Comparison of ENCODE assay signal across 11 cellular contexts in genomic region chr10:99945286-99945685, GRCh38.
DNase-seq lines count a peak whose midpoint lies in the region; ATAC-seq and TF ChIP-seq lines count a peak whose summit lies in the region.
"Had no signal": no experiment of that assay in that cellular context is flagged by ENCODE, and none has a peak within 500 bp of the region (broad histone marks: within the 10 kb centered on the region; RNA-seq: fewer than 3 reads in every experiment).

No MANE protein-coding gene starts in this region.

- TF ChIP-seq POLR2A in upper lobe of left lung (IDR thresholded peaks at IDR 0.05) = no peak

- H3K27ac Mint-ChIP-seq in activated naive CD4-positive, alpha-beta T cell treated with anti-CD3 and anti-CD28 coated beads, Interleukin-2, amount 50 U/mL, for 72 hours = no peak overlapping the region
- H3K27ac Mint-ChIP-seq: activated CD4-positive, alpha-beta T cell treated with anti-CD3 and anti-CD28 coated beads for 36 hours; activated naive CD8-positive, alpha-beta T cell treated with anti-CD3 and anti-CD28 coated beads, Interleukin-2, amount 10 ng/mL, durations not matched to agents 7 days and 5 days; nephron progenitor cell had no signal

- H3K27ac ChIP-seq in lung (ENCODE audit: low read depth in 1 of 2, low read length in 1 of 2) (peak overlapping the region in 1 of 2 donors; percentile 21), upper lobe of left lung (no peak overlapping the region)

- H3K4me1 ChIP-seq in lung (ENCODE audit: control insufficient read depth in 2 of 2, insufficient read depth in 2 of 2, low read length in 2 of 2) = peaks cover 0 to 8% of the 10 kb centered on the region in 2 donors
- H3K4me1 ChIP-seq in upper lobe of left lung = peaks cover 0 to 4% (median 0%) of the 10 kb centered on the region in 4 donors

- H3K27me3 ChIP-seq in lung (ENCODE audit: control insufficient read depth, insufficient read depth) = no peaks in the 10 kb centered on the region
- H3K27me3 ChIP-seq in upper lobe of left lung = no peaks in the 10 kb centered on the region

- 62 to 69% methylated on average over 4 of the region's 4 CpGs for WGBS in lung, 2 donors
- 61 to 74% methylated on average over 4 of the region's 4 CpGs for WGBS in upper lobe of left lung, 2 donors

- ATAC-seq in lung (ENCODE audit: insufficient read depth, low FRiP score) (no peak), upper lobe of left lung (ENCODE audit: low FRiP score in 2 of 2) (peak; percentile 71 to 86), HG03439 (IDR thresholded peaks at IDR 0.05; ENCODE audit: unreplicated experiment) (no peak)
- no peak for ATAC-seq in activated naive CD4-positive, alpha-beta T cell treated with anti-CD3 and anti-CD28 coated beads, Interleukin-2, amount 50 U/mL, for 72 hours
- ATAC-seq: activated CD4-positive, alpha-beta T cell treated with anti-CD3 and anti-CD28 coated beads for 36 hours had no signal

- H3K9me3 ChIP-seq in lung (ENCODE audit: control insufficient read depth in 2 of 2, insufficient read depth in 1 of 2, low read length in 1 of 2) (no peaks in the 10 kb centered on the region), upper lobe of left lung (peaks cover 0 to under 1% (median 0%) of the 10 kb centered on the region in 4 donors)

- H3K36me3 ChIP-seq in lung (ENCODE audit: control insufficient read depth in 2 of 2, insufficient read depth in 2 of 2, low read length in 2 of 2) (no peaks in the 10 kb centered on the region), upper lobe of left lung (no peaks in the 10 kb centered on the region)

- TF ChIP-seq EP300 in upper lobe of left lung (IDR thresholded peaks at IDR 0.05) = no peak

- no peak overlapping the region for H3K4me3 ChIP-seq in epithelial cell of esophagus (ENCODE audit: low read length)
- H3K4me3 ChIP-seq in lung = no peak overlapping the region
- H3K4me3 ChIP-seq in upper lobe of left lung = no peak overlapping the region

- peak; percentile 83 for DNase-seq in M059J (ENCODE audit: low read depth)
- DNase-seq in epithelial cell of esophagus (ENCODE audit: low read depth) = peak; percentile 72
- peak; percentile 38 for DNase-seq in lung (ENCODE audit: low spot score)
- no peak for DNase-seq in upper lobe of left lung
- DNase-seq in activated naive CD4-positive, alpha-beta T cell treated with anti-CD3 and anti-CD28 coated beads, Interleukin-2, amount 50 U/mL, for 72 hours (ENCODE audit: low spot score in 2 of 2) = no peak
- no peak for DNase-seq in activated CD4-positive, alpha-beta T cell treated with anti-CD3 and anti-CD28 coated beads, Interleukin-2, amount 50 U/mL, for 4 hours
- DNase-seq: activated CD4-positive, alpha-beta T cell treated with anti-CD3 and anti-CD28 coated beads for 36 hours; activated naive CD8-positive, alpha-beta T cell treated with anti-CD3 and anti-CD28 coated beads, Interleukin-2, amount 10 ng/mL, durations not matched to agents 7 days and 5 days; NCI-H1048; nephron progenitor cell had no signal

- no peak for TF ChIP-seq CTCF in epithelial cell of esophagus (IDR thresholded peaks at IDR 0.05; ENCODE audit: insufficient read depth, low read depth, low read length, missing control alignments)
- TF ChIP-seq CTCF in lung (IDR thresholded peaks at IDR 0.05; ENCODE audit: control extremely low read depth, extremely low read depth) = no peak
- no peak for TF ChIP-seq CTCF in upper lobe of left lung (IDR thresholded peaks at IDR 0.05)

- peaks cover 4 to 14% of the 10 kb centered on the region in 2 donors for H3K9me3 Mint-ChIP-seq in activated naive CD4-positive, alpha-beta T cell treated with anti-CD3 and anti-CD28 coated beads, Interleukin-2, amount 50 U/mL, for 72 hours

- H3K36me3 Mint-ChIP-seq in activated naive CD4-positive, alpha-beta T cell treated with anti-CD3 and anti-CD28 coated beads, Interleukin-2, amount 50 U/mL, for 72 hours = peaks cover 5 to 10% of the 10 kb centered on the region in 2 donors

Comparison
In these comparisons a context has a peak if more than half of its experiments do, and no peak if none do; other contexts are left out.
1. DNase-seq: peak in M059J (single experiment), epithelial cell of esophagus (single experiment) and lung (single experiment); none in upper lobe of left lung (0 of 2), activated naive CD4-positive, alpha-beta T cell treated with anti-CD3 and anti-CD28 coated beads, Interleukin-2, amount 50 U/mL, for 72 hours (0 of 2) and activated CD4-positive, alpha-beta T cell treated with anti-CD3 and anti-CD28 coated beads, Interleukin-2, amount 50 U/mL, for 4 hours (0 of 2).
2. ATAC-seq: peak in upper lobe of left lung (2 of 2); none in lung (single experiment), activated naive CD4-positive, alpha-beta T cell treated with anti-CD3 and anti-CD28 coated beads, Interleukin-2, amount 50 U/mL, for 72 hours (0 of 2) and HG03439 (single experiment).